ENCODE assay signal across 32 cellular contexts in genomic region chr13:65615506-65615905, GRCh38.
DNase-seq lines count a peak whose midpoint lies in the region; ATAC-seq, FAIRE-seq and TF ChIP-seq lines count a peak whose summit lies in the region.
"Had no signal": no experiment of that assay in that cellular context is flagged by ENCODE, and none has a peak within 500 bp of the region (broad histone marks: within the 10 kb centered on the region; RNA-seq: fewer than 3 reads in every experiment).

No MANE protein-coding gene starts in this region.

- H3K14ac ChIP-seq in H1 (ENCODE audit: insufficient read length): no peak overlapping the region

- no peaks in the 10 kb centered on the region for H3K79me1 ChIP-seq in H1 (ENCODE audit: low read depth, low read length)

- no peak overlapping the region for H4K91ac ChIP-seq in H1 (replicated peaks; ENCODE audit: insufficient read length, low read length)

- H3K4me2 ChIP-seq in Karpas-422 (ENCODE audit: low read depth, low read length, poor library complexity, severe bottlenecking) (no peak overlapping the region), H1 (ENCODE audit: insufficient read depth in 1 of 2, low read depth in 2 of 2, low read length in 2 of 2) (no peak overlapping the region)
- H3K4me2 ChIP-seq: A549; BLaER1; BLaER1 treated with 17β-estradiol and CSF1 and Interleukin-3, amounts not matched to agents 10 nM and 100 nM had no signal

- H3K79me2 ChIP-seq in Karpas-422 (ENCODE audit: low read length) (no peaks in the 10 kb centered on the region), H1 (ENCODE audit: control insufficient read depth in 1 of 2, insufficient read depth in 2 of 2, low read length in 2 of 2) (no peaks in the 10 kb centered on the region)

- no peak overlapping the region for H2BK15ac ChIP-seq in H1 (ENCODE audit: low read length)

- ATAC-seq in left lobe of liver: peak; percentile 70
- ATAC-seq: A549; CD8-positive, alpha-beta T cell had no signal

- peaks cover 11% of the 10 kb centered on the region for H3K9me3 ChIP-seq in Karpas-422 (ENCODE audit: low read length)
- no peaks in the 10 kb centered on the region for H3K9me3 ChIP-seq in H1 (ENCODE audit: insufficient read depth in 2 of 2, low read depth in 1 of 2, low read length in 1 of 2)
- no peaks in the 10 kb centered on the region for H3K9me3 ChIP-seq in testis
- H3K9me3 ChIP-seq: A549; BE2C; BLaER1; BLaER1 treated with 17β-estradiol and CSF1 and Interleukin-3, amounts not matched to agents 10 nM and 100 nM; Caco-2 had no signal

- H3K4me3 ChIP-seq in Karpas-422 (ENCODE audit: low read length) (no peak overlapping the region), H1 (ENCODE audit: extremely low read depth in 1 of 4, insufficient read depth in 2 of 4, low read depth in 3 of 4, low read length in 4 of 4) (no peak overlapping the region), testis (no peak overlapping the region)
- H3K4me3 ChIP-seq: A549; BLaER1; BLaER1 treated with 17β-estradiol and CSF1 and Interleukin-3, amounts not matched to agents 10 nM and 100 nM had no signal

- no peak overlapping the region for H4K8ac ChIP-seq in H1 (ENCODE audit: extremely low read depth, insufficient read depth, low read length)

- FAIRE-seq in H1 (lab: Jason Lieb, UNC): no peak
- FAIRE-seq: A204.1, A549, D721Med had no signal

- H3K9ac ChIP-seq in Karpas-422 (ENCODE audit: low read length) (no peak overlapping the region), H1 (replicated peaks in 1 of 4; ENCODE audit: extremely low read depth in 1 of 4, low read depth in 3 of 4, low read length in 3 of 4) (no peak overlapping the region)
- H3K9ac ChIP-seq: BLaER1; BLaER1 treated with 17β-estradiol and CSF1 and Interleukin-3, amounts not matched to agents 10 nM and 100 nM had no signal

- no peak overlapping the region for H2BK12ac ChIP-seq in H1 (ENCODE audit: low read depth, low read length)

- H3K4ac ChIP-seq in H1 (replicated peaks; ENCODE audit: insufficient read length, low read depth, low read length): no peak overlapping the region

- no peak overlapping the region for H3K18ac ChIP-seq in H1 (ENCODE audit: extremely low read depth, low read length)

- H3K4me1 ChIP-seq in Karpas-422 (ENCODE audit: low read length): no peaks in the 10 kb centered on the region
- no peaks in the 10 kb centered on the region for H3K4me1 ChIP-seq in H1 (replicated peaks in 1 of 4; ENCODE audit: control insufficient read depth in 3 of 4, insufficient read depth in 4 of 4, low read length in 3 of 4)
- H3K4me1 ChIP-seq in testis: no peaks in the 10 kb centered on the region
- H3K4me1 ChIP-seq: A549; BLaER1; BLaER1 treated with 17β-estradiol and CSF1 and Interleukin-3, amounts not matched to agents 10 nM and 100 nM; Caco-2 had no signal

- H3K56ac ChIP-seq in H1 (replicated peaks; ENCODE audit: insufficient read length, low read depth, low read length): no peak overlapping the region

- intact Hi-C loops in testis (cut with DNase I; ENCODE audit: low total_unique reads): no loop called here

- no peaks in the 10 kb centered on the region for H3K23me2 ChIP-seq in H1 (ENCODE audit: low read depth, low read length)

- POLR2A ChIA-PET in H1 (lab: Charles Lee; ENCODE audit: partially characterized antibody): no interaction called here

- no peak overlapping the region for H2BK5ac ChIP-seq in H1 (ENCODE audit: low read depth, low read length)

- H3K36me3 ChIP-seq in Karpas-422 (ENCODE audit: insufficient read depth, low read length): no peaks in the 10 kb centered on the region
- no peaks in the 10 kb centered on the region for H3K36me3 ChIP-seq in H1 (ENCODE audit: control insufficient read depth in 2 of 4, insufficient read depth in 4 of 4, low read length in 3 of 4)
- H3K36me3 ChIP-seq in testis (ENCODE audit: low read depth, missing control alignments): no peaks in the 10 kb centered on the region
- H3K36me3 ChIP-seq: BE2C; BLaER1; BLaER1 treated with 17β-estradiol and CSF1 and Interleukin-3, amounts not matched to agents 10 nM and 100 nM had no signal

- peak overlapping the region; percentile 73; the same call in 1 of the 2 replicates for H2AFZ ChIP-seq in Karpas-422 (ENCODE audit: low read length)
- H2AFZ ChIP-seq in H1 (ENCODE audit: low read length): peak overlapping the region; percentile 76; the same call in 1 of the 2 replicates

- 98% methylated on average over 3 of the region's 3 CpGs; no CpG with 5 or more reads in 1 of the 2 experiments for WGBS in H1 (ENCODE audit: extremely low coverage in 1 of 2, insufficient coverage in 1 of 2, insufficient read length in 1 of 2, insufficient replicate concordance in 2 of 2, low coverage in 1 of 2, low lambda C conversion rate in 2 of 2, missing lambda C conversion rate in 1 of 2), 2 experiments
- WGBS in testis, 2 donors: 83% methylated on average over 3 of the region's 3 CpGs

- H3K23ac ChIP-seq in H1 (ENCODE audit: insufficient read length): no peak overlapping the region

- no peak overlapping the region for H3K27ac ChIP-seq in Karpas-422 (ENCODE audit: low read length)
- H3K27ac ChIP-seq in H1 (ENCODE audit: low read depth, low read length): no peak overlapping the region
- H3K27ac ChIP-seq in testis: no peak overlapping the region
- H3K27ac ChIP-seq: 22Rv1; A549; BLaER1; BLaER1 treated with 17β-estradiol and CSF1 and Interleukin-3, amounts not matched to agents 10 nM and 100 nM; C4-2B had no signal

- H2BK20ac ChIP-seq in H1 (ENCODE audit: low read length): no peak overlapping the region

- CTCF ChIA-PET in H1 (lab: Charles Lee; ENCODE audit: partially characterized antibody): no interaction called here

- no peak overlapping the region for H4K5ac ChIP-seq in H1 (ENCODE audit: insufficient read length, low read depth, low read length)

- no peaks in the 10 kb centered on the region for H3K27me3 ChIP-seq in Karpas-422 (ENCODE audit: low read length)
- H3K27me3 ChIP-seq in H1 (replicated peaks in 1 of 4; ENCODE audit: control insufficient read depth in 3 of 4, extremely low read depth in 1 of 4, insufficient read depth in 3 of 4, low read length in 3 of 4): no peaks in the 10 kb centered on the region
- H3K27me3 ChIP-seq in testis: no peaks in the 10 kb centered on the region
- H3K27me3 ChIP-seq: BE2C; BLaER1; BLaER1 treated with 17β-estradiol and CSF1 and Interleukin-3, amounts not matched to agents 10 nM and 100 nM had no signal

- 0 out of 2 replicates have a peak overlapping the region, but pooled peaks have one; percentile 48 for H2AK5ac ChIP-seq in H1 (ENCODE audit: low read depth, low read length)

- H4K20me1 ChIP-seq in Karpas-422 (ENCODE audit: insufficient read depth, low read depth, low read length) (no peaks in the 10 kb centered on the region), H1 (replicated peaks in 1 of 2; ENCODE audit: control insufficient read depth in 1 of 2, insufficient read depth in 2 of 2, low read length in 2 of 2) (no peaks in the 10 kb centered on the region)
- H4K20me1 ChIP-seq: BLaER1; BLaER1 treated with 17β-estradiol and CSF1 and Interleukin-3, amounts not matched to agents 10 nM and 100 nM had no signal

- no peak for TF ChIP-seq CTCF in H1 (IDR thresholded peaks at IDR 0.05; ENCODE audit: control extremely low read depth in 1 of 3, insufficient read depth in 1 of 3, low read depth in 1 of 3, low read length in 3 of 3)
- no peak for TF ChIP-seq CTCF in testis (IDR thresholded peaks at IDR 0.05)

- no peak overlapping the region for H2BK120ac ChIP-seq in H1 (replicated peaks; ENCODE audit: low read depth, low read length)

- DNase-seq in Karpas-422: no peak
- no peak for DNase-seq in H1 (ENCODE audit: low read depth in 1 of 2, low spot score in 2 of 2)
- no peak for DNase-seq in left lobe of liver (ENCODE audit: low spot score)
- DNase-seq in COR-L47 (lab: John Stamatoyannopoulos, UW): no peak
- no peak for DNase-seq in glomerular visceral epithelial cell (ENCODE audit: extremely low spot score)
- DNase-seq in testis: no peak
- DNase-seq: 8988T; ACHN; AML-193; BE2C; C1 segment of cervical spinal cord; Caco-2; Calu3; CD4-positive, alpha-beta memory T cell; CD4-positive, alpha-beta T cell; CD4-positive, CD25-positive, alpha-beta regulatory T cell; CD8-positive, alpha-beta memory T cell; CD8-positive, alpha-beta T cell; DMS 273 treated with DMSO at 0.1 percent for 48 hours; DMS153; DMS53; DMS79; DMS79 treated with DMSO at 0.1 percent for 48 hours; DND-41; EL had no signal

- no peak for TF ChIP-seq RAD21 in H1 (IDR thresholded peaks at IDR 0.05 in 1 of 2, conservative IDR thresholded peaks at IDR 0.05 in 1 of 2; ENCODE audit: low read depth in 2 of 2, low read length in 2 of 2)

- no peak for TF ChIP-seq EP300 in H1 (IDR thresholded peaks at IDR 0.05; ENCODE audit: borderline replicate concordance in 1 of 2, low read depth in 2 of 2, low read length in 2 of 2)

- TF ChIP-seq POLR2A in H1 (IDR thresholded peaks at IDR 0.05; ENCODE audit: control extremely low read depth in 1 of 2, low read depth in 2 of 2, low read length in 2 of 2) (no peak), testis (IDR thresholded peaks at IDR 0.05) (no peak)

- H3K9me2 ChIP-seq in Karpas-422 (replicated peaks; ENCODE audit: insufficient read depth, low read length): no peaks in the 10 kb centered on the region

TF ChIP-seq in H1, 55 proteins besides CTCF, POLR2A, EP300 and RAD21 (continues in another document):
- no peak for TF ChIP-seq GABPA (IDR thresholded peaks at IDR 0.05; ENCODE audit: borderline replicate concordance, insufficient read depth, low read length)
- TF ChIP-seq NRF1 (IDR thresholded peaks at IDR 0.05; ENCODE audit: low read depth, low read length): no peak
- TF ChIP-seq TBP (IDR thresholded peaks at IDR 0.05; ENCODE audit: low read depth, low read length): no peak
- TF ChIP-seq ATF2 (IDR thresholded peaks at IDR 0.05; ENCODE audit: low read length): no peak
- no peak for TF ChIP-seq NANOG (IDR thresholded peaks at IDR 0.05; ENCODE audit: insufficient read depth, low read depth, low read length, poor library complexity, severe bottlenecking)
- TF ChIP-seq USF2 (IDR thresholded peaks at IDR 0.05; ENCODE audit: low read length): no peak
